8 cellular contexts compared by ENCODE assay signal in genomic region chr13:26050568-26051230, GRCh38. TPM values are rescaled to one million over a fixed set of nuclear protein-coding genes. Genes with fewer than 3 reads are reported as not detected.
A peak's percentile ranks its signal among the peaks of the same experiment; 100 is the strongest.
DNase-seq lines count a peak whose midpoint lies in the region; ATAC-seq lines count a peak whose summit lies in the region.

No MANE protein-coding gene starts in this region.

- no peaks in the 10 kb centered on the region for H3K9me3 Mint-ChIP-seq in activated T-helper 17 cell treated with anti-CD3 and anti-CD28 coated beads, Interleukin-2, amount 50 U/mL, for 72 hours

- H4K20me1 ChIP-seq in BLaER1, result peaks cover 39% of the 10 kb centered on the region

- peaks cover 10% of the 10 kb centered on the region for H3K4me1 Mint-ChIP-seq in activated T-helper 17 cell treated with anti-CD3 and anti-CD28 coated beads, Interleukin-2, amount 50 U/mL, for 72 hours

- H3K36me3 ChIP-seq in BLaER1, result peaks cover 7% of the 10 kb centered on the region

- peaks cover 24% of the 10 kb centered on the region for H3K9me3 ChIP-seq in BLaER1

- H3K36me3 Mint-ChIP-seq in activated T-helper 17 cell treated with anti-CD3 and anti-CD28 coated beads, Interleukin-2, amount 50 U/mL, for 72 hours (ENCODE audit: low read depth), result no peaks in the 10 kb centered on the region

- H3K4me3 ChIP-seq in BLaER1, result peak overlapping the region; percentile 73

- peaks cover 41% of the 10 kb centered on the region for H3K4me1 ChIP-seq in BLaER1

- ATAC-seq in HG02840 (IDR thresholded peaks at IDR 0.05; ENCODE audit: low FRiP score, unreplicated experiment), result no peak
- ATAC-seq in activated T-helper 17 cell treated with anti-CD3 and anti-CD28 coated beads, Interleukin-2, amount 50 U/mL, for 72 hours (replicated peaks), result no peak
- ATAC-seq in HG03457 (IDR thresholded peaks at IDR 0.05; ENCODE audit: unreplicated experiment), result no peak

- peaks cover 24% of the 10 kb centered on the region for H3K27me3 Mint-ChIP-seq in activated T-helper 17 cell treated with anti-CD3 and anti-CD28 coated beads, Interleukin-2, amount 50 U/mL, for 72 hours

- H3K4me3 Mint-ChIP-seq in activated T-helper 17 cell treated with anti-CD3 and anti-CD28 coated beads, Interleukin-2, amount 50 U/mL, for 72 hours, result no peak overlapping the region

- no peak overlapping the region for H3K27ac ChIP-seq in BLaER1

- DNase-seq in LHCN-M2 (ENCODE audit: low read depth), result peak; percentile 66
- DNase-seq in astrocyte of the hippocampus (ENCODE audit: low read depth, low spot score), result peak; percentile 60
- peak; percentile 33 for DNase-seq in medulla oblongata (ENCODE audit: extremely low spot score)
- no peak for DNase-seq in NCI-H226

- H3K27me3 ChIP-seq in BLaER1, result peaks cover 29% of the 10 kb centered on the region

- H3K27ac Mint-ChIP-seq in activated T-helper 17 cell treated with anti-CD3 and anti-CD28 coated beads, Interleukin-2, amount 50 U/mL, for 72 hours, result no peak overlapping the region

- H3K9ac ChIP-seq in BLaER1, result peak overlapping the region; percentile 68

- peak overlapping the region; percentile 78 for H3K4me2 ChIP-seq in BLaER1

RNA-seq across cellular contexts. Expression of gene SHISA2, which starts 1.1 kb away (rescaled TPM):
- 65.7 and 71.7 TPM in 2 replicates for total RNA-seq in LHCN-M2 (2014; rRNA removed)
- 19.5 TPM for polyA plus RNA-seq in LHCN-M2 (2012)
- under 1 TPM; 0.13 to 0.30 TPM for total RNA-seq in activated T-helper 17 cell treated with anti-CD3 and anti-CD28 coated beads, Interleukin-2, amount 50 U/mL, for 72 hours

Comparison
In these comparisons a context has a peak if more than half of its experiments do, and no peak if none do; other contexts are left out.
1. RNA of gene SHISA2, which starts 1.1 kb away (total RNA-seq): 65.7 to 71.7 TPM in LHCN-M2; 0.13 to 0.30 TPM in activated T-helper 17 cell treated with anti-CD3 and anti-CD28 coated beads, Interleukin-2, amount 50 U/mL, for 72 hours; every median in the first group is over 10 times any median in the second.